In genomic region chr12:63419119-63419518, GRCh38 we compare ENCODE assay signal across 17 cellular contexts.
DNase-seq lines count a peak whose midpoint lies in the region; ATAC-seq and TF ChIP-seq lines count a peak whose summit lies in the region.
"Had no signal": no experiment of that assay in that cellular context is flagged by ENCODE, and none has a peak within 500 bp of the region (broad histone marks: within the 10 kb centered on the region; RNA-seq: fewer than 3 reads in every experiment).

No MANE protein-coding gene starts in this region.

- H3K4me3 Mint-ChIP-seq in H9 = no peak overlapping the region
- H3K4me3 Mint-ChIP-seq in activated CD4-positive, alpha-beta memory T cell treated with anti-CD3 and anti-CD28 coated beads, Interleukin-2, amount 10 ng/mL, durations not matched to agents 7 days and 5 days = no peak overlapping the region
- H3K4me3 Mint-ChIP-seq in immature natural killer cell = no peak overlapping the region
- H3K4me3 Mint-ChIP-seq: CD8-positive, alpha-beta T cell; memory B cell had no signal

- H3K9me3 Mint-ChIP-seq in H9 = peaks cover 9 to 11% of the 10 kb centered on the region in 2 experiments
- H3K9me3 Mint-ChIP-seq in activated CD4-positive, alpha-beta memory T cell treated with anti-CD3 and anti-CD28 coated beads, Interleukin-2, amount 10 ng/mL, durations not matched to agents 7 days and 5 days = no peaks in the 10 kb centered on the region
- H3K9me3 Mint-ChIP-seq in immature natural killer cell = peaks cover 1 to 15% (median 10%) of the 10 kb centered on the region in 6 donors

- H2BK12ac ChIP-seq in H9 (ENCODE audit: insufficient read length, low read depth, low read length) = no peak overlapping the region

- H4K8ac ChIP-seq in H9 (replicated peaks; ENCODE audit: insufficient read length, low read depth, low read length) = no peak overlapping the region

- no peaks in the 10 kb centered on the region for H3K23me2 ChIP-seq in H9 (ENCODE audit: insufficient read length, low read depth, low read length, poor library complexity, severe bottlenecking)

- no peak overlapping the region for H2BK120ac ChIP-seq in H9 (ENCODE audit: low read depth, low read length, poor library complexity, severe bottlenecking)

- no peak for TF ChIP-seq CTCF in 22Rv1 (IDR thresholded peaks at IDR 0.05)
- TF ChIP-seq CTCF in H9 (conservative IDR thresholded peaks at IDR 0.05) = no peak
- TF ChIP-seq CTCF in foreskin keratinocyte (conservative IDR thresholded peaks at IDR 0.05) = no peak

- H2AK5ac ChIP-seq in H9 (ENCODE audit: insufficient read length, low read length) = no peak overlapping the region

- no peak overlapping the region for H2BK20ac ChIP-seq in H9 (ENCODE audit: low read depth, low read length, poor library complexity, severe bottlenecking)

- CTCF ChIA-PET in activated CD4-positive, alpha-beta memory T cell treated with anti-CD3 and anti-CD28 coated beads, Interleukin-2, amount 10 ng/mL, durations not matched to agents 7 days and 5 days (lab: Charles Lee) = interaction anchor here (1.2 to 1.3 kb wide), 2 partner anchors 380 to 383 kb away, joined by 3 read pairs; no protein-coding TSS in a partner anchor

- H3K56ac ChIP-seq in H9 (ENCODE audit: insufficient read length, low read depth, low read length) = no peak overlapping the region

- no peaks in the 10 kb centered on the region for H4K20me1 ChIP-seq in H9 (ENCODE audit: control insufficient read depth, insufficient read depth, insufficient read length)

- POLR2A ChIA-PET in activated CD4-positive, alpha-beta memory T cell treated with anti-CD3 and anti-CD28 coated beads, Interleukin-2, amount 10 ng/mL, durations not matched to agents 7 days and 5 days (lab: Charles Lee) = no interaction called here

- H2AFZ ChIP-seq in H9 (ENCODE audit: low read length) = peak overlapping the region; percentile 16

- H3K27me3 Mint-ChIP-seq in H9 (ENCODE audit: low read depth) (no peaks in the 10 kb centered on the region), immature natural killer cell (ENCODE audit: low read depth in 3 of 3) (peaks cover 0 to 4% (median 2%) of the 10 kb centered on the region in 3 donors)
- H3K27me3 Mint-ChIP-seq in activated CD4-positive, alpha-beta memory T cell treated with anti-CD3 and anti-CD28 coated beads, Interleukin-2, amount 10 ng/mL, durations not matched to agents 7 days and 5 days = no peaks in the 10 kb centered on the region

- no peaks in the 10 kb centered on the region; the same call in 1 of the 2 replicates for H3K27me3 ChIP-seq in H9 (ENCODE audit: insufficient read depth, low read length)
- H3K27me3 ChIP-seq in foreskin keratinocyte = peaks cover 3% of the 10 kb centered on the region
- H3K27me3 ChIP-seq: Peyer's patch had no signal

- H3K4me1 Mint-ChIP-seq in H9 = peaks cover 9 to 20% of the 10 kb centered on the region in 2 experiments
- no peaks in the 10 kb centered on the region for H3K4me1 Mint-ChIP-seq in activated CD4-positive, alpha-beta memory T cell treated with anti-CD3 and anti-CD28 coated beads, Interleukin-2, amount 10 ng/mL, durations not matched to agents 7 days and 5 days
- no peaks in the 10 kb centered on the region for H3K4me1 Mint-ChIP-seq in immature natural killer cell
- H3K4me1 Mint-ChIP-seq: memory B cell had no signal

- no peak overlapping the region for H3K9ac ChIP-seq in H9 (ENCODE audit: extremely low read depth, insufficient read length, low read length)

- H3K79me2 ChIP-seq in H9 (ENCODE audit: insufficient read depth, low read length) = no peaks in the 10 kb centered on the region

- H3K27ac Mint-ChIP-seq in H9 (peak overlapping the region in 2 of 3 experiments; percentile 1 to 17; a peak in 3 of 7 replicates), immature natural killer cell (no peak overlapping the region)
- H3K27ac Mint-ChIP-seq in activated CD4-positive, alpha-beta memory T cell treated with anti-CD3 and anti-CD28 coated beads, Interleukin-2, amount 10 ng/mL, durations not matched to agents 7 days and 5 days = no peak overlapping the region
- H3K27ac Mint-ChIP-seq: CD8-positive, alpha-beta T cell; memory B cell had no signal

- peak overlapping the region; percentile 73 for H3K27ac ChIP-seq in 22Rv1
- H3K27ac ChIP-seq in H9 (ENCODE audit: insufficient read length, low read depth, low read length) = no peak overlapping the region
- no peak overlapping the region for H3K27ac ChIP-seq in foreskin keratinocyte
- H3K27ac ChIP-seq: Peyer's patch, WERI-Rb-1 had no signal

- ATAC-seq in foreskin keratinocyte = peak; percentile 83
- ATAC-seq: CD8-positive, alpha-beta T cell had no signal

- H4K5ac ChIP-seq in H9 (ENCODE audit: insufficient read length, low read depth, low read length) = no peak overlapping the region

- H3K4me1 ChIP-seq in H9 (ENCODE audit: insufficient read depth, low read length) (no peaks in the 10 kb centered on the region), foreskin keratinocyte (no peaks in the 10 kb centered on the region)
- H3K4me1 ChIP-seq: Peyer's patch had no signal

- no peak overlapping the region for H4K91ac ChIP-seq in H9 (ENCODE audit: insufficient read length, low read depth, low read length)

- H3K23ac ChIP-seq in H9 (ENCODE audit: insufficient read length, low read depth, low read length) = no peak overlapping the region

- no peak overlapping the region for H3T11ph ChIP-seq in H9 (ENCODE audit: low read length)

- H3K36me3 Mint-ChIP-seq in H9 (ENCODE audit: insufficient read depth in 1 of 3, low read depth in 3 of 3) (peaks cover 7 to 9% (median 8%) of the 10 kb centered on the region in 3 experiments), immature natural killer cell (peaks cover 0 to 4% (median 0%) of the 10 kb centered on the region in 3 donors)
- no peaks in the 10 kb centered on the region for H3K36me3 Mint-ChIP-seq in activated CD4-positive, alpha-beta memory T cell treated with anti-CD3 and anti-CD28 coated beads, Interleukin-2, amount 10 ng/mL, durations not matched to agents 7 days and 5 days (ENCODE audit: low read depth)
- H3K36me3 Mint-ChIP-seq: CD8-positive, alpha-beta T cell; memory B cell had no signal

- no CpG with 5 or more reads among the region's 7 CpGs for WGBS in H9 (ENCODE audit: extremely low coverage, insufficient read length, low lambda C conversion rate)

- DNase-seq in H9 (peak; percentile 46), RPMI7951 (ENCODE audit: low read depth) (peak; percentile 15), foreskin keratinocyte (peak; percentile 50 to 79), immature natural killer cell (no peak), GDM1 (lab: John Stamatoyannopoulos, UW) (no peak)
- DNase-seq in activated CD4-positive, alpha-beta memory T cell treated with anti-CD3 and anti-CD28 coated beads, Interleukin-2, amount 10 ng/mL, durations not matched to agents 7 days and 5 days = no peak
- no peak for DNase-seq in activated CD8-positive, alpha-beta memory T cell treated with anti-CD3 and anti-CD28 coated beads, Interleukin-2, amount 50 U/mL, for 48 hours
- DNase-seq: CD8-positive, alpha-beta T cell; MM.1S; NCI-H1694 treated with DMSO at 0.1 percent for 48 hours; NCI-H526 treated with DMSO at 0.1 percent for 48 hours; Peyer's patch; stimulated activated CD4-positive, alpha-beta T cell treated with anti-CD3 and anti-CD28 coated beads, Interleukin-15, amount 100 ng/mL, for 24 hours; T-helper 1 cell; WERI-Rb-1 had no signal

- H3K4ac ChIP-seq in H9 (ENCODE audit: low read depth, low read length) = no peak overlapping the region

- H3K4me2 ChIP-seq in H9 (ENCODE audit: insufficient read depth, insufficient read length, low read length) = no peak overlapping the region

- H2BK5ac ChIP-seq in H9 (ENCODE audit: insufficient read length, low read length) = no peak overlapping the region

- H3K79me1 ChIP-seq in H9 (ENCODE audit: insufficient read depth, low read depth, low read length, poor library complexity, severe bottlenecking) = no peaks in the 10 kb centered on the region

- H3K9me3 ChIP-seq in H9 (ENCODE audit: control insufficient read depth, low read depth, low read length) = no peaks in the 10 kb centered on the region

- no peak overlapping the region for H3K14ac ChIP-seq in H9 (ENCODE audit: insufficient read depth, low read length)

- no peak overlapping the region for H3K18ac ChIP-seq in H9 (ENCODE audit: insufficient read length, low read depth, low read length)

- no peak overlapping the region for H2BK15ac ChIP-seq in H9 (ENCODE audit: low read depth, low read length)

Comparison
In these comparisons a context has a peak if more than half of its experiments do, and no peak if none do; other contexts are left out.
1. DNase-seq: peak in H9 (single experiment), RPMI7951 (single experiment) and foreskin keratinocyte (2 of 2); none in activated CD4-positive, alpha-beta memory T cell treated with anti-CD3 and anti-CD28 coated beads, Interleukin-2, amount 10 ng/mL, durations not matched to agents 7 days and 5 days (single experiment), immature natural killer cell (0 of 3), GDM1 (single experiment) and activated CD8-positive, alpha-beta memory T cell treated with anti-CD3 and anti-CD28 coated beads, Interleukin-2, amount 50 U/mL, for 48 hours (single experiment).
2. H3K27ac Mint-ChIP-seq: peak in H9 (2 of 3); none in activated CD4-positive, alpha-beta memory T cell treated with anti-CD3 and anti-CD28 coated beads, Interleukin-2, amount 10 ng/mL, durations not matched to agents 7 days and 5 days (single experiment) and immature natural killer cell (0 of 6).